ENCODE assay signal across 1 cellular context in the genomic region with DNA sequence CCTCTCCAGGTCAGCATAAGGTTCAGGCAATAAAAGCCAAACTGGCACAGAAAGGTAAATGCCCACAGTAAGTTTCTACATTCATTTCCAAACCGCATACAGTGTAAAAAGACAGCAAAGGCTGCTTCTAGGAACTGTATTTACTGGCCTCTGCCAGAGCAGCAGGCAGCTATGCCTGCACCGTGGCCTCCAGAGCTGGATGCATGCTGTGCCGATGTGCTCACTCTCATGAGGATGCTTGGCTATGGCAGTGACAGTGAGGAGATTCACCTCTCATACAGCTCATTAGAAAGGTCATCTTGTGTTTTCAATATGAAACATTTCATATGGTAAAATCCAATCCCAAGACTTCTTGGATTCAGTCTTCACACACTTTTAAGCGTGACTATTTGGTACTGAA.
TF ChIP-seq lines count a peak whose summit lies in the region.

No MANE protein-coding gene starts in this region.

TF ChIP-seq in K562, 482 proteins besides CTCF, POLR2A, EP300 and RAD21 (continued from another document):
- TF ChIP-seq, protein P1, sequence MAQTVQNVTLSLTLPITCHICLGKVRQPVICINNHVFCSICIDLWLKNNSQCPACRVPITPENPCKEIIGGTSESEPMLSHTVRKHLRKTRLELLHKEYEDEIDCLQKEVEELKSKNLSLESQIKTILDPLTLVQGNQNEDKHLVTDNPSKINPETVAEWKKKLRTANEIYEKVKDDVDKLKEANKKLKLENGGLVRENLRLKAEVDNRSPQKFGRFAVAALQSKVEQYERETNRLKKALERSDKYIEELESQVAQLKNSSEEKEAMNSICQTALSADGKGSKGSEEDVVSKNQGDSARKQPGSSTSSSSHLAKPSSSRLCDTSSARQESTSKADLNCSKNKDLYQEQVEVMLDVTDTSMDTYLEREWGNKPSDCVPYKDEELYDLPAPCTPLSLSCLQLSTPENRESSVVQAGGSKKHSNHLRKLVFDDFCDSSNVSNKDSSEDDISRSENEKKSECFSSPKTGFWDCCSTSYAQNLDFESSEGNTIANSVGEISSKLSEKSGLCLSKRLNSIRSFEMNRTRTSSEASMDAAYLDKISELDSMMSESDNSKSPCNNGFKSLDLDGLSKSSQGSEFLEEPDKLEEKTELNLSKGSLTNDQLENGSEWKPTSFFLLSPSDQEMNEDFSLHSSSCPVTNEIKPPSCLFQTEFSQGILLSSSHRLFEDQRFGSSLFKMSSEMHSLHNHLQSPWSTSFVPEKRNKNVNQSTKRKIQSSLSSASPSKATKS (CRISPR knock-in tag; IDR thresholded peaks at IDR 0.05): no peak
- TF ChIP-seq NR3C1 (CRISPR knock-in tag; IDR thresholded peaks at IDR 0.05): no peak
- no peak for TF ChIP-seq MLX (CRISPR knock-in tag; conservative IDR thresholded peaks at IDR 0.05)
- TF ChIP-seq ZNF140 (CRISPR knock-in tag; IDR thresholded peaks at IDR 0.05): no peak
- TF ChIP-seq ZNF280A (IDR thresholded peaks at IDR 0.05; ENCODE audit: low read depth, partially characterized antibody): no peak
- no peak for TF ChIP-seq CBX1 (IDR thresholded peaks at IDR 0.05; ENCODE audit: low read depth)
- TF ChIP-seq, protein P2, sequence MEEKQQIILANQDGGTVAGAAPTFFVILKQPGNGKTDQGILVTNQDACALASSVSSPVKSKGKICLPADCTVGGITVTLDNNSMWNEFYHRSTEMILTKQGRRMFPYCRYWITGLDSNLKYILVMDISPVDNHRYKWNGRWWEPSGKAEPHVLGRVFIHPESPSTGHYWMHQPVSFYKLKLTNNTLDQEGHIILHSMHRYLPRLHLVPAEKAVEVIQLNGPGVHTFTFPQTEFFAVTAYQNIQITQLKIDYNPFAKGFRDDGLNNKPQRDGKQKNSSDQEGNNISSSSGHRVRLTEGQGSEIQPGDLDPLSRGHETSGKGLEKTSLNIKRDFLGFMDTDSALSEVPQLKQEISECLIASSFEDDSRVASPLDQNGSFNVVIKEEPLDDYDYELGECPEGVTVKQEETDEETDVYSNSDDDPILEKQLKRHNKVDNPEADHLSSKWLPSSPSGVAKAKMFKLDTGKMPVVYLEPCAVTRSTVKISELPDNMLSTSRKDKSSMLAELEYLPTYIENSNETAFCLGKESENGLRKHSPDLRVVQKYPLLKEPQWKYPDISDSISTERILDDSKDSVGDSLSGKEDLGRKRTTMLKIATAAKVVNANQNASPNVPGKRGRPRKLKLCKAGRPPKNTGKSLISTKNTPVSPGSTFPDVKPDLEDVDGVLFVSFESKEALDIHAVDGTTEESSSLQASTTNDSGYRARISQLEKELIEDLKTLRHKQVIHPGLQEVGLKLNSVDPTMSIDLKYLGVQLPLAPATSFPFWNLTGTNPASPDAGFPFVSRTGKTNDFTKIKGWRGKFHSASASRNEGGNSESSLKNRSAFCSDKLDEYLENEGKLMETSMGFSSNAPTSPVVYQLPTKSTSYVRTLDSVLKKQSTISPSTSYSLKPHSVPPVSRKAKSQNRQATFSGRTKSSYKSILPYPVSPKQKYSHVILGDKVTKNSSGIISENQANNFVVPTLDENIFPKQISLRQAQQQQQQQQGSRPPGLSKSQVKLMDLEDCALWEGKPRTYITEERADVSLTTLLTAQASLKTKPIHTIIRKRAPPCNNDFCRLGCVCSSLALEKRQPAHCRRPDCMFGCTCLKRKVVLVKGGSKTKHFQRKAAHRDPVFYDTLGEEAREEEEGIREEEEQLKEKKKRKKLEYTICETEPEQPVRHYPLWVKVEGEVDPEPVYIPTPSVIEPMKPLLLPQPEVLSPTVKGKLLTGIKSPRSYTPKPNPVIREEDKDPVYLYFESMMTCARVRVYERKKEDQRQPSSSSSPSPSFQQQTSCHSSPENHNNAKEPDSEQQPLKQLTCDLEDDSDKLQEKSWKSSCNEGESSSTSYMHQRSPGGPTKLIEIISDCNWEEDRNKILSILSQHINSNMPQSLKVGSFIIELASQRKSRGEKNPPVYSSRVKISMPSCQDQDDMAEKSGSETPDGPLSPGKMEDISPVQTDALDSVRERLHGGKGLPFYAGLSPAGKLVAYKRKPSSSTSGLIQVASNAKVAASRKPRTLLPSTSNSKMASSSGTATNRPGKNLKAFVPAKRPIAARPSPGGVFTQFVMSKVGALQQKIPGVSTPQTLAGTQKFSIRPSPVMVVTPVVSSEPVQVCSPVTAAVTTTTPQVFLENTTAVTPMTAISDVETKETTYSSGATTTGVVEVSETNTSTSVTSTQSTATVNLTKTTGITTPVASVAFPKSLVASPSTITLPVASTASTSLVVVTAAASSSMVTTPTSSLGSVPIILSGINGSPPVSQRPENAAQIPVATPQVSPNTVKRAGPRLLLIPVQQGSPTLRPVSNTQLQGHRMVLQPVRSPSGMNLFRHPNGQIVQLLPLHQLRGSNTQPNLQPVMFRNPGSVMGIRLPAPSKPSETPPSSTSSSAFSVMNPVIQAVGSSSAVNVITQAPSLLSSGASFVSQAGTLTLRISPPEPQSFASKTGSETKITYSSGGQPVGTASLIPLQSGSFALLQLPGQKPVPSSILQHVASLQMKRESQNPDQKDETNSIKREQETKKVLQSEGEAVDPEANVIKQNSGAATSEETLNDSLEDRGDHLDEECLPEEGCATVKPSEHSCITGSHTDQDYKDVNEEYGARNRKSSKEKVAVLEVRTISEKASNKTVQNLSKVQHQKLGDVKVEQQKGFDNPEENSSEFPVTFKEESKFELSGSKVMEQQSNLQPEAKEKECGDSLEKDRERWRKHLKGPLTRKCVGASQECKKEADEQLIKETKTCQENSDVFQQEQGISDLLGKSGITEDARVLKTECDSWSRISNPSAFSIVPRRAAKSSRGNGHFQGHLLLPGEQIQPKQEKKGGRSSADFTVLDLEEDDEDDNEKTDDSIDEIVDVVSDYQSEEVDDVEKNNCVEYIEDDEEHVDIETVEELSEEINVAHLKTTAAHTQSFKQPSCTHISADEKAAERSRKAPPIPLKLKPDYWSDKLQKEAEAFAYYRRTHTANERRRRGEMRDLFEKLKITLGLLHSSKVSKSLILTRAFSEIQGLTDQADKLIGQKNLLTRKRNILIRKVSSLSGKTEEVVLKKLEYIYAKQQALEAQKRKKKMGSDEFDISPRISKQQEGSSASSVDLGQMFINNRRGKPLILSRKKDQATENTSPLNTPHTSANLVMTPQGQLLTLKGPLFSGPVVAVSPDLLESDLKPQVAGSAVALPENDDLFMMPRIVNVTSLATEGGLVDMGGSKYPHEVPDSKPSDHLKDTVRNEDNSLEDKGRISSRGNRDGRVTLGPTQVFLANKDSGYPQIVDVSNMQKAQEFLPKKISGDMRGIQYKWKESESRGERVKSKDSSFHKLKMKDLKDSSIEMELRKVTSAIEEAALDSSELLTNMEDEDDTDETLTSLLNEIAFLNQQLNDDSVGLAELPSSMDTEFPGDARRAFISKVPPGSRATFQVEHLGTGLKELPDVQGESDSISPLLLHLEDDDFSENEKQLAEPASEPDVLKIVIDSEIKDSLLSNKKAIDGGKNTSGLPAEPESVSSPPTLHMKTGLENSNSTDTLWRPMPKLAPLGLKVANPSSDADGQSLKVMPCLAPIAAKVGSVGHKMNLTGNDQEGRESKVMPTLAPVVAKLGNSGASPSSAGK (IDR thresholded peaks at IDR 0.05): no peak
